ENCODE assay signal across 1 cellular context in genomic region chr2:133407341-133407740, GRCh38.
TF ChIP-seq lines count a peak whose summit lies in the region.

No MANE protein-coding gene starts in this region.

TF ChIP-seq in IMR-90, 13 proteins besides CTCF, POLR2A, EP300 and RAD21 (continued from another document):
- TF ChIP-seq NFE2L2 (IDR thresholded peaks at IDR 0.05; ENCODE audit: low read depth, low read length): no peak
